In genomic region chr14:105203057-105203494, GRCh38 we compare ENCODE assay signal across 9 cellular contexts. TPM values are rescaled to one million over a fixed set of nuclear protein-coding genes. Genes with fewer than 3 reads are reported as not detected.
A peak's percentile ranks its signal among the peaks of the same experiment; 100 is the strongest.
DNase-seq lines count a peak whose midpoint lies in the region; ATAC-seq and TF ChIP-seq lines count a peak whose summit lies in the region.
"Had no signal": no experiment of that assay in that cellular context is flagged by ENCODE, and none has a peak within 500 bp of the region (broad histone marks: within the 10 kb centered on the region; RNA-seq: fewer than 3 reads in every experiment).

No MANE protein-coding gene starts in this region.

- no peaks in the 10 kb centered on the region for H3K9me3 Mint-ChIP-seq in osteocyte (ENCODE audit: unreplicated experiment)

- DNase-seq in Ammon's horn (ENCODE audit: low spot score), result peak; percentile 64
- peak; percentile 97 for DNase-seq in H7
- peak; percentile 58 to 88 (median 85) for DNase-seq in Peyer's patch
- DNase-seq in activated effector memory CD4-positive, alpha-beta T cell treated with anti-CD3 and anti-CD28 coated beads, Interleukin-2, amount 50 U/mL, for 16 hours, result peak; percentile 87
- no peak for DNase-seq in foreskin keratinocyte
- peak; percentile 93 for DNase-seq in osteocyte (ENCODE audit: extremely low spot score, unreplicated experiment)

- TF ChIP-seq CTCF in Peyer's patch (IDR thresholded peaks at IDR 0.05) (peak; percentile 78 to 95 (median 91)), foreskin keratinocyte (conservative IDR thresholded peaks at IDR 0.05) (peak; percentile 89), osteocyte (IDR thresholded peaks at IDR 0.05) (peak; percentile 94)

- peak; percentile 56 for ATAC-seq in foreskin keratinocyte
- ATAC-seq in HG03039 (IDR thresholded peaks at IDR 0.05; ENCODE audit: unreplicated experiment), result no peak
- no peak for ATAC-seq in HG02763 (IDR thresholded peaks at IDR 0.05; ENCODE audit: unreplicated experiment)

- H3K36me3 Mint-ChIP-seq in osteocyte (ENCODE audit: unreplicated experiment), result no peaks in the 10 kb centered on the region

- H3K4me1 Mint-ChIP-seq in osteocyte (ENCODE audit: unreplicated experiment), result peaks cover 21% of the 10 kb centered on the region

- no peak overlapping the region for H3K27ac Mint-ChIP-seq in osteocyte (ENCODE audit: unreplicated experiment)

- TF ChIP-seq POLR2A in Peyer's patch (IDR thresholded peaks at IDR 0.05), result no peak

- peaks cover 0 to 47% (median 7%) of the 10 kb centered on the region in 4 donors for H3K4me1 ChIP-seq in Peyer's patch
- H3K4me1 ChIP-seq in foreskin keratinocyte, result no peaks in the 10 kb centered on the region

- H3K27ac ChIP-seq in Peyer's patch (no peak overlapping the region), foreskin keratinocyte (no peak overlapping the region)
- H3K27ac ChIP-seq: skin epidermis had no signal

- H3K27me3 ChIP-seq in H7 (ENCODE audit: control insufficient read depth, insufficient read depth, low read length) (peaks cover 5% of the 10 kb centered on the region), Peyer's patch (no peaks in the 10 kb centered on the region), foreskin keratinocyte (peaks cover 36% of the 10 kb centered on the region)

- no peaks in the 10 kb centered on the region for H3K9me3 ChIP-seq in Peyer's patch

- H3K4me3 Mint-ChIP-seq in osteocyte (ENCODE audit: unreplicated experiment), result no peak overlapping the region

- H3K36me3 ChIP-seq in H7 (replicated peaks; ENCODE audit: control insufficient read depth, insufficient read depth, low read length), result no peaks in the 10 kb centered on the region
- no peaks in the 10 kb centered on the region for H3K36me3 ChIP-seq in Peyer's patch

- no peaks in the 10 kb centered on the region for H3K27me3 Mint-ChIP-seq in osteocyte (ENCODE audit: unreplicated experiment)

- no peak overlapping the region for H3K4me3 ChIP-seq in H7 (ENCODE audit: insufficient read depth, low read depth, low read length)
- H3K4me3 ChIP-seq in Peyer's patch, result no peak overlapping the region
- H3K4me3 ChIP-seq: skin epidermis had no signal

RNA-seq across cellular contexts. Expression of gene NUDT14, which starts 22.0 kb away (rescaled TPM):
- total RNA-seq in H7 (2014; rRNA removed; shearing (Covaris generic)), result 30.4 and 33.6 TPM in 2 replicates
- 10 to 100 TPM in 3 of 4 donors, 1 to 10 TPM in 1; 6.6 to 47.7 (median 25.7) TPM for total RNA-seq in Peyer's patch
- 30.3 and 31.8 TPM in 2 replicates for total RNA-seq in foreskin keratinocyte
- 43.7 and 44.3 TPM in 2 replicates for polyA plus RNA-seq in foreskin keratinocyte
- 38.4 and 39.1 TPM in 2 replicates for total RNA-seq in osteocyte

RNA-seq across cellular contexts. Expression of gene JAG2, which starts 34.5 kb away (rescaled TPM):
- total RNA-seq in H7 (2014; rRNA removed; shearing (Covaris generic)), result 13.0 and 17.9 TPM in 2 replicates
- total RNA-seq in Peyer's patch (10 to 100 TPM in 3 of 4 donors, 1 to 10 TPM in 1; 7.5 to 33.0 (median 11.2) TPM), foreskin keratinocyte (27.4 and 45.2 TPM in 2 replicates), osteocyte (5.7 and 7.5 TPM in 2 replicates)
- polyA plus RNA-seq in foreskin keratinocyte, result 23.0 and 30.8 TPM in 2 replicates

RNA-seq across cellular contexts. Expression of gene BTBD6, which starts 45.3 kb away (rescaled TPM):
- total RNA-seq in H7 (2014; rRNA removed; shearing (Covaris generic)), result 18.7 and 22.3 TPM in 2 replicates
- total RNA-seq in Peyer's patch (10 to 100 TPM; 32.2 to 67.5 (median 55.5) TPM), foreskin keratinocyte (51.3 and 56.3 TPM in 2 replicates), osteocyte (35.3 and 35.7 TPM in 2 replicates)
- polyA plus RNA-seq in foreskin keratinocyte, result 62.0 and 64.0 TPM in 2 replicates

Comparison
In these comparisons a context has a peak if more than half of its experiments do, and no peak if none do; other contexts are left out.
1. DNase-seq: peak in Ammon's horn (single experiment), H7 (single experiment), Peyer's patch (3 of 3), activated effector memory CD4-positive, alpha-beta T cell treated with anti-CD3 and anti-CD28 coated beads, Interleukin-2, amount 50 U/mL, for 16 hours (single experiment) and osteocyte (single experiment); none in foreskin keratinocyte (0 of 2).
2. Peak in every context shown above with its lines, with median percentiles within 50 percentile points of each other: CTCF ChIP-seq.